In the genomic region with DNA sequence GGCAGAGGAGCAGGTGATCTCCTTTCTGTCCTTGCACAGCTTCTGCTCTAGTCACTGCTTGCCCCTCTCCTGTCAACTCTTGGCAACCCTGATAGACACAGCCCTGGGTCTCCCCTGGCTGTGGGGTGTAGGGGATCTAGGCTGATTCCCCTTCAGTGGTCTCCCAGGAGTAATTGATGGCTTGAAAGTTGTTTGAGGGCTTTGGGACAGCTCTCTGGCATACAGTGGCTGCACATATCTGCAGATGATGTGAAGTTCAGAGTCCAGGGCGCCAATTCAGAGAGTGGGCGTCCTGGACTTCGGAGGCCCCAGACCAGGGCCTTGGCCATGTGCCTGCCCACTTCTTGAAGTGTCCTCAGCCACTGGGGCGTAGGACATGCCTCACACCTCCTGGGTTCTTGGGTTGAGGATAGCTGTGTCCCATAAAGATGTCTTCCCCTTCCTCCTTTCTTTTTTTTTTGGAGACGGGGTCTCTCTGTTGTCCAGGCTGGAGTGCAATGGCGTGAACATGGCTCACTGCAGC, we compare ENCODE assay signal across 2 cellular contexts.
TF ChIP-seq lines count a peak whose summit lies in the region.

No MANE protein-coding gene starts in this region.

TF ChIP-seq in HepG2, 621 proteins besides CTCF, POLR2A, EP300 and RAD21 (continues in another document):
- 0 out of 2 replicates have a peak, but pooled peaks have one; percentile 4 for TF ChIP-seq NRL (CRISPR knock-in tag; IDR thresholded peaks at IDR 0.05; ENCODE audit: borderline replicate concordance)
- TF ChIP-seq HNF4A (CRISPR knock-in tag; IDR thresholded peaks at IDR 0.05) = peak; percentile 23; the same call in 1 of the 2 replicates
- TF ChIP-seq, protein P1, sequence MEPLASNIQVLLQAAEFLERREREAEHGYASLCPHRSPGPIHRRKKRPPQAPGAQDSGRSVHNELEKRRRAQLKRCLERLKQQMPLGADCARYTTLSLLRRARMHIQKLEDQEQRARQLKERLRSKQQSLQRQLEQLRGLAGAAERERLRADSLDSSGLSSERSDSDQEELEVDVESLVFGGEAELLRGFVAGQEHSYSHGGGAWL (CRISPR knock-in tag; IDR thresholded peaks at IDR 0.05) = 0 out of 2 replicates have a peak, but pooled peaks have one; percentile 41
- TF ChIP-seq, protein P2, sequence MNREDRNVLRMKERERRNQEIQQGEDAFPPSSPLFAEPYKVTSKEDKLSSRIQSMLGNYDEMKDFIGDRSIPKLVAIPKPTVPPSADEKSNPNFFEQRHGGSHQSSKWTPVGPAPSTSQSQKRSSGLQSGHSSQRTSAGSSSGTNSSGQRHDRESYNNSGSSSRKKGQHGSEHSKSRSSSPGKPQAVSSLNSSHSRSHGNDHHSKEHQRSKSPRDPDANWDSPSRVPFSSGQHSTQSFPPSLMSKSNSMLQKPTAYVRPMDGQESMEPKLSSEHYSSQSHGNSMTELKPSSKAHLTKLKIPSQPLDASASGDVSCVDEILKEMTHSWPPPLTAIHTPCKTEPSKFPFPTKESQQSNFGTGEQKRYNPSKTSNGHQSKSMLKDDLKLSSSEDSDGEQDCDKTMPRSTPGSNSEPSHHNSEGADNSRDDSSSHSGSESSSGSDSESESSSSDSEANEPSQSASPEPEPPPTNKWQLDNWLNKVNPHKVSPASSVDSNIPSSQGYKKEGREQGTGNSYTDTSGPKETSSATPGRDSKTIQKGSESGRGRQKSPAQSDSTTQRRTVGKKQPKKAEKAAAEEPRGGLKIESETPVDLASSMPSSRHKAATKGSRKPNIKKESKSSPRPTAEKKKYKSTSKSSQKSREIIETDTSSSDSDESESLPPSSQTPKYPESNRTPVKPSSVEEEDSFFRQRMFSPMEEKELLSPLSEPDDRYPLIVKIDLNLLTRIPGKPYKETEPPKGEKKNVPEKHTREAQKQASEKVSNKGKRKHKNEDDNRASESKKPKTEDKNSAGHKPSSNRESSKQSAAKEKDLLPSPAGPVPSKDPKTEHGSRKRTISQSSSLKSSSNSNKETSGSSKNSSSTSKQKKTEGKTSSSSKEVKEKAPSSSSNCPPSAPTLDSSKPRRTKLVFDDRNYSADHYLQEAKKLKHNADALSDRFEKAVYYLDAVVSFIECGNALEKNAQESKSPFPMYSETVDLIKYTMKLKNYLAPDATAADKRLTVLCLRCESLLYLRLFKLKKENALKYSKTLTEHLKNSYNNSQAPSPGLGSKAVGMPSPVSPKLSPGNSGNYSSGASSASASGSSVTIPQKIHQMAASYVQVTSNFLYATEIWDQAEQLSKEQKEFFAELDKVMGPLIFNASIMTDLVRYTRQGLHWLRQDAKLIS (CRISPR knock-in tag; IDR thresholded peaks at IDR 0.05) = no peak
- TF ChIP-seq ZNF383 (CRISPR knock-in tag; IDR thresholded peaks at IDR 0.05; ENCODE audit: borderline replicate concordance) = peak; percentile 37; the same call in 1 of the 2 replicates
- 0 out of 2 replicates have a peak, but pooled peaks have one; percentile 4 for TF ChIP-seq HDAC1 (CRISPR knock-in tag; IDR thresholded peaks at IDR 0.05)
- 0 out of 2 replicates have a peak, but pooled peaks have one; percentile 59 for TF ChIP-seq ZNF790 (CRISPR knock-in tag; IDR thresholded peaks at IDR 0.05; ENCODE audit: borderline replicate concordance)
- TF ChIP-seq, protein P3, sequence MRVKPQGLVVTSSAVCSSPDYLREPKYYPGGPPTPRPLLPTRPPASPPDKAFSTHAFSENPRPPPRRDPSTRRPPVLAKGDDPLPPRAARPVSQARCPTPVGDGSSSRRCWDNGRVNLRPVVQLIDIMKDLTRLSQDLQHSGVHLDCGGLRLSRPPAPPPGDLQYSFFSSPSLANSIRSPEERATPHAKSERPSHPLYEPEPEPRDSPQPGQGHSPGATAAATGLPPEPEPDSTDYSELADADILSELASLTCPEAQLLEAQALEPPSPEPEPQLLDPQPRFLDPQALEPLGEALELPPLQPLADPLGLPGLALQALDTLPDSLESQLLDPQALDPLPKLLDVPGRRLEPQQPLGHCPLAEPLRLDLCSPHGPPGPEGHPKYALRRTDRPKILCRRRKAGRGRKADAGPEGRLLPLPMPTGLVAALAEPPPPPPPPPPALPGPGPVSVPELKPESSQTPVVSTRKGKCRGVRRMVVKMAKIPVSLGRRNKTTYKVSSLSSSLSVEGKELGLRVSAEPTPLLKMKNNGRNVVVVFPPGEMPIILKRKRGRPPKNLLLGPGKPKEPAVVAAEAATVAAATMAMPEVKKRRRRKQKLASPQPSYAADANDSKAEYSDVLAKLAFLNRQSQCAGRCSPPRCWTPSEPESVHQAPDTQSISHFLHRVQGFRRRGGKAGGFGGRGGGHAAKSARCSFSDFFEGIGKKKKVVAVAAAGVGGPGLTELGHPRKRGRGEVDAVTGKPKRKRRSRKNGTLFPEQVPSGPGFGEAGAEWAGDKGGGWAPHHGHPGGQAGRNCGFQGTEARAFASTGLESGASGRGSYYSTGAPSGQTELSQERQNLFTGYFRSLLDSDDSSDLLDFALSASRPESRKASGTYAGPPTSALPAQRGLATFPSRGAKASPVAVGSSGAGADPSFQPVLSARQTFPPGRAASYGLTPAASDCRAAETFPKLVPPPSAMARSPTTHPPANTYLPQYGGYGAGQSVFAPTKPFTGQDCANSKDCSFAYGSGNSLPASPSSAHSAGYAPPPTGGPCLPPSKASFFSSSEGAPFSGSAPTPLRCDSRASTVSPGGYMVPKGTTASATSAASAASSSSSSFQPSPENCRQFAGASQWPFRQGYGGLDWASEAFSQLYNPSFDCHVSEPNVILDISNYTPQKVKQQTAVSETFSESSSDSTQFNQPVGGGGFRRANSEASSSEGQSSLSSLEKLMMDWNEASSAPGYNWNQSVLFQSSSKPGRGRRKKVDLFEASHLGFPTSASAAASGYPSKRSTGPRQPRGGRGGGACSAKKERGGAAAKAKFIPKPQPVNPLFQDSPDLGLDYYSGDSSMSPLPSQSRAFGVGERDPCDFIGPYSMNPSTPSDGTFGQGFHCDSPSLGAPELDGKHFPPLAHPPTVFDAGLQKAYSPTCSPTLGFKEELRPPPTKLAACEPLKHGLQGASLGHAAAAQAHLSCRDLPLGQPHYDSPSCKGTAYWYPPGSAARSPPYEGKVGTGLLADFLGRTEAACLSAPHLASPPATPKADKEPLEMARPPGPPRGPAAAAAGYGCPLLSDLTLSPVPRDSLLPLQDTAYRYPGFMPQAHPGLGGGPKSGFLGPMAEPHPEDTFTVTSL (CRISPR knock-in tag; IDR thresholded peaks at IDR 0.05; ENCODE audit: borderline replicate concordance) = 0 out of 2 replicates have a peak, but pooled peaks have one; percentile 2
- 0 out of 2 replicates have a peak, but pooled peaks have one; percentile 23 for TF ChIP-seq U2AF2 (IDR thresholded peaks at IDR 0.05; ENCODE audit: low read depth, low read length)
- 0 out of 2 replicates have a peak, but pooled peaks have one; percentile 4 for TF ChIP-seq MEIS2 (CRISPR knock-in tag; IDR thresholded peaks at IDR 0.05)
- TF ChIP-seq AHR (CRISPR knock-in tag; IDR thresholded peaks at IDR 0.05) = no peak

TF ChIP-seq in H1, 55 proteins besides CTCF, POLR2A, EP300 and RAD21:
- no peak for TF ChIP-seq TBP (IDR thresholded peaks at IDR 0.05; ENCODE audit: low read depth, low read length)
- no peak for TF ChIP-seq CREB1 (IDR thresholded peaks at IDR 0.05)
- no peak for TF ChIP-seq SP4 (IDR thresholded peaks at IDR 0.05; ENCODE audit: low read length)
- no peak for TF ChIP-seq CBX8 (IDR thresholded peaks at IDR 0.05; ENCODE audit: borderline replicate concordance, low read depth, low read length)
- TF ChIP-seq TCF12 (IDR thresholded peaks at IDR 0.05; ENCODE audit: low read depth, low read length) = no peak
- TF ChIP-seq TEAD4 (IDR thresholded peaks at IDR 0.05; ENCODE audit: low read depth, low read length) = no peak
